Comparison of ENCODE assay signal across 8 cellular contexts in genomic region chr2:173027181-173028128, GRCh38. TPM values are rescaled to one million over a fixed set of nuclear protein-coding genes. Genes with fewer than 3 reads are reported as not detected.
DNase-seq lines count a peak whose midpoint lies in the region; ATAC-seq and TF ChIP-seq lines count a peak whose summit lies in the region.

No MANE protein-coding gene starts in this region.

- H3K9me3 ChIP-seq in cardiac muscle cell (ENCODE audit: low read depth) (no peaks in the 10 kb centered on the region), transverse colon (no peaks in the 10 kb centered on the region)

- POLR2A ChIA-PET in activated naive CD8-positive, alpha-beta T cell treated with anti-CD3 and anti-CD28 coated beads, Interleukin-2, amount 10 ng/mL, durations not matched to agents 7 days and 5 days (lab: Charles Lee) = interaction anchor here (1.3 kb wide), 1 partner anchor 189 kb away, joined by 3 read pairs; no protein-coding TSS in a partner anchor

- in situ Hi-C loops in transverse colon (cut with MboI; ENCODE audit: low pct_ligation_motif_present in 1 of 4, low pct_unique_long_range_greater_than_20kb in 1 of 4, low sequenced_read_pairs in 3 of 4) = loop anchor here in 3 of 4 donors (5.0 to 25.0 kb wide), 5 partner anchors 185 to 1310 kb away; partner anchors contain the start of genes CDCA7 (in 1 of the 3) and SP9 (in 1 of the 3)

- DNase-seq in AG20443 (ENCODE audit: low spot score) = peak; percentile 79
- DNase-seq in NCI-H1092 (lab: John Stamatoyannopoulos, UW) = peak; percentile 38
- peak; percentile 65 for DNase-seq in SKM-1 treated with dmso at 0.1 percent for 144 hours (lab: John Stamatoyannopoulos, UW; ENCODE audit: unreplicated experiment)
- DNase-seq in activated naive CD8-positive, alpha-beta T cell treated with anti-CD3 and anti-CD28 coated beads, Interleukin-2, amount 10 ng/mL, durations not matched to agents 7 days and 5 days = peak; percentile 58
- peak; percentile 94 for DNase-seq in cardiac muscle cell (ENCODE audit: low read depth in 1 of 2, low spot score in 1 of 2)
- peak in 9 of 10 donors; percentile 34 to 94 (median 79) for DNase-seq in posterior cingulate gyrus
- DNase-seq in transverse colon = peak; percentile 88

- no peak for TF ChIP-seq EP300 in transverse colon (IDR thresholded peaks at IDR 0.05; ENCODE audit: low read depth)

- TF ChIP-seq CTCF in cardiac muscle cell (IDR thresholded peaks at IDR 0.05; ENCODE audit: low read depth, low read length) = peak; percentile 93
- peak; percentile 92 to 96 (median 94) for TF ChIP-seq CTCF in transverse colon (IDR thresholded peaks at IDR 0.05)

- H3K27ac ChIP-seq in cardiac muscle cell = peak overlapping the region; percentile 93
- peak overlapping the region; percentile 60 to 68 (median 66) for H3K27ac ChIP-seq in transverse colon

- peaks cover 29% of the 10 kb centered on the region for H3K4me1 ChIP-seq in cardiac muscle cell (ENCODE audit: low read depth)
- peaks cover 12 to 28% (median 17%) of the 10 kb centered on the region in 4 donors for H3K4me1 ChIP-seq in transverse colon

- ATAC-seq in GM19397 (IDR thresholded peaks at IDR 0.05; ENCODE audit: unreplicated experiment) = peak; percentile 60
- peak; percentile 52 for ATAC-seq in activated naive CD8-positive, alpha-beta T cell treated with anti-CD3 and anti-CD28 coated beads, Interleukin-2, amount 10 ng/mL, durations not matched to agents 7 days and 5 days (ENCODE audit: low read depth)

- H3K36me3 ChIP-seq in cardiac muscle cell = no peaks in the 10 kb centered on the region
- H3K36me3 ChIP-seq in transverse colon = no peaks in the 10 kb centered on the region

- H3K4me3 ChIP-seq in cardiac muscle cell (no peak overlapping the region), transverse colon (no peak overlapping the region)

- H3K27me3 Mint-ChIP-seq in activated naive CD8-positive, alpha-beta T cell treated with anti-CD3 and anti-CD28 coated beads, Interleukin-2, amount 10 ng/mL, durations not matched to agents 7 days and 5 days = peaks cover 10% of the 10 kb centered on the region

- H3K4me3 Mint-ChIP-seq in activated naive CD8-positive, alpha-beta T cell treated with anti-CD3 and anti-CD28 coated beads, Interleukin-2, amount 10 ng/mL, durations not matched to agents 7 days and 5 days = no peak overlapping the region

- no peak overlapping the region for H3K27ac Mint-ChIP-seq in activated naive CD8-positive, alpha-beta T cell treated with anti-CD3 and anti-CD28 coated beads, Interleukin-2, amount 10 ng/mL, durations not matched to agents 7 days and 5 days

- no peaks in the 10 kb centered on the region for H3K9me3 Mint-ChIP-seq in activated naive CD8-positive, alpha-beta T cell treated with anti-CD3 and anti-CD28 coated beads, Interleukin-2, amount 10 ng/mL, durations not matched to agents 7 days and 5 days

- no peaks in the 10 kb centered on the region for H3K36me3 Mint-ChIP-seq in activated naive CD8-positive, alpha-beta T cell treated with anti-CD3 and anti-CD28 coated beads, Interleukin-2, amount 10 ng/mL, durations not matched to agents 7 days and 5 days

- TF ChIP-seq POLR2A in transverse colon (IDR thresholded peaks at IDR 0.05) = no peak

- H3K4me1 Mint-ChIP-seq in activated naive CD8-positive, alpha-beta T cell treated with anti-CD3 and anti-CD28 coated beads, Interleukin-2, amount 10 ng/mL, durations not matched to agents 7 days and 5 days = peaks cover 3% of the 10 kb centered on the region

- WGBS in transverse colon (ENCODE audit: low coverage in 1 of 2), 2 donors = 22 to 24% methylated on average over 8 of the region's 8 CpGs

- H3K27me3 ChIP-seq in cardiac muscle cell (no peaks in the 10 kb centered on the region), transverse colon (no peaks in the 10 kb centered on the region)

- intact Hi-C loops in posterior cingulate gyrus (cut with DNase I) = loop anchor here (1.0 to 5.0 kb wide), 2 partner anchors 183 to 1315 kb away; no protein-coding TSS in a partner anchor
- intact Hi-C loops in transverse colon (cut with DNase I; ENCODE audit: low total_unique reads) = loop anchor here (5.0 kb wide), 1 partner anchor 190 kb away; no protein-coding TSS in a partner anchor

RNA-seq across cellular contexts. Expression of gene MAP3K20, which starts 48.2 kb away (rescaled TPM):
- 10 to 100 TPM; 11.8 to 14.9 TPM for total RNA-seq in activated naive CD8-positive, alpha-beta T cell treated with anti-CD3 and anti-CD28 coated beads, Interleukin-2, amount 10 ng/mL, durations not matched to agents 7 days and 5 days
- total RNA-seq in cardiac muscle cell = 86.8 and 151 TPM in 2 replicates
- 169 and 291 TPM in 2 replicates for polyA plus RNA-seq in cardiac muscle cell
- total RNA-seq in transverse colon = 10 to 100 TPM; 24.7 to 40.2 (median 33.8) TPM

Comparison
In these comparisons a context has a peak if more than half of its experiments do, and no peak if none do; other contexts are left out.
1. DNase-seq: peak in every context shown above with its lines; median percentile 94 in cardiac muscle cell; 88 in transverse colon; 79 in AG20443; 79 in posterior cingulate gyrus; 65 in SKM-1 treated with dmso at 0.1 percent for 144 hours; 58 in activated naive CD8-positive, alpha-beta T cell treated with anti-CD3 and anti-CD28 coated beads, Interleukin-2, amount 10 ng/mL, durations not matched to agents 7 days and 5 days; 38 in NCI-H1092.